ENCODE assay signal across 10 cellular contexts in genomic region chr22:44638966-44639739, GRCh38.
DNase-seq lines count a peak whose midpoint lies in the region; ATAC-seq and TF ChIP-seq lines count a peak whose summit lies in the region.
"Had no signal": no experiment of that assay in that cellular context is flagged by ENCODE, and none has a peak within 500 bp of the region (broad histone marks: within the 10 kb centered on the region; RNA-seq: fewer than 3 reads in every experiment).

No MANE protein-coding gene starts in this region.

- no peak overlapping the region for H3K18ac ChIP-seq in mesendoderm (ENCODE audit: low read length)

- CTCF ChIA-PET in activated CD4-positive, alpha-beta T cell treated with anti-CD3 and anti-CD28 coated beads, Interleukin-2, amount 10 ng/mL, durations not matched to agents 7 days and 5 days (lab: Charles Lee) = no interaction called here

- H3K36me3 Mint-ChIP-seq in activated CD4-positive, alpha-beta T cell treated with anti-CD3 and anti-CD28 coated beads, Interleukin-2, amount 10 ng/mL, durations not matched to agents 7 days and 5 days (ENCODE audit: low read depth) = no peaks in the 10 kb centered on the region

- H3K4me2 ChIP-seq in mesendoderm (ENCODE audit: low read length) = no peak overlapping the region

- WGBS in spleen, 5 donors = 69 to 79% (median 75%) methylated on average over 28 to 32 of the region's 32 CpGs
- WGBS in mesendoderm (ENCODE audit: extremely low coverage, insufficient coverage, low lambda C conversion rate) = no CpG with 5 or more reads among the region's 32 CpGs

- H3K4me1 ChIP-seq in spleen = peaks cover 0 to 16% (median 2%) of the 10 kb centered on the region in 6 donors
- H3K4me1 ChIP-seq in mesendoderm (ENCODE audit: control insufficient read depth, low read depth, low read length) = no peaks in the 10 kb centered on the region

- H3K79me1 ChIP-seq in mesendoderm (ENCODE audit: low read length) = no peaks in the 10 kb centered on the region

- no peak for TF ChIP-seq POLR2A in spleen (IDR thresholded peaks at IDR 0.05)

- H3K9me3 ChIP-seq in spleen = no peaks in the 10 kb centered on the region

- H2BK15ac ChIP-seq in mesendoderm (replicated peaks; ENCODE audit: low read depth) = no peak overlapping the region

- POLR2A ChIA-PET in activated CD4-positive, alpha-beta T cell treated with anti-CD3 and anti-CD28 coated beads, Interleukin-2, amount 10 ng/mL, durations not matched to agents 7 days and 5 days (lab: Charles Lee) = no interaction called here

- H3K27ac Mint-ChIP-seq in activated CD4-positive, alpha-beta T cell treated with anti-CD3 and anti-CD28 coated beads, Interleukin-2, amount 10 ng/mL, durations not matched to agents 7 days and 5 days = no peak overlapping the region
- H3K27ac Mint-ChIP-seq: T-helper 1 cell treated with Interleukin-12 subunit alpha and Interleukin-12 subunit beta and Interleukin-4 antibody, amounts not matched to agents 30 μg/mL and 1 μg/mL, for 36 hours had no signal

- no peak overlapping the region for H3K4me3 ChIP-seq in H7 (ENCODE audit: insufficient read depth, low read depth, low read length)
- no peak overlapping the region for H3K4me3 ChIP-seq in spleen
- no peak overlapping the region for H3K4me3 ChIP-seq in mesendoderm (ENCODE audit: low read length)

- H3K27me3 Mint-ChIP-seq in activated CD4-positive, alpha-beta T cell treated with anti-CD3 and anti-CD28 coated beads, Interleukin-2, amount 10 ng/mL, durations not matched to agents 7 days and 5 days = no peaks in the 10 kb centered on the region

- no peaks in the 10 kb centered on the region for H3K79me2 ChIP-seq in mesendoderm (ENCODE audit: control insufficient read depth, insufficient read depth, low read length)

- no peak overlapping the region for H3K27ac ChIP-seq in spleen
- H3K27ac ChIP-seq in mesendoderm (ENCODE audit: low read depth, low read length) = no peak overlapping the region

- DNase-seq in H7 (peak; percentile 44), dermis blood vessel endothelial cell (peak; percentile 35), islet precursor cell (peak; percentile 51), spleen (peak; percentile 54), mesendoderm (no peak)
- DNase-seq in activated CD4-positive, alpha-beta T cell treated with anti-CD3 and anti-CD28 coated beads, Interleukin-2, amount 10 ng/mL, durations not matched to agents 7 days and 5 days = no peak
- DNase-seq: NCI-H1105 treated with DMSO at 0.1 percent for 48 hours had no signal

- TF ChIP-seq CTCF in spleen (IDR thresholded peaks at IDR 0.05 in 8 of 11, conservative IDR thresholded peaks at IDR 0.05 in 3 of 11) = no peak

- no peak overlapping the region for H2BK120ac ChIP-seq in mesendoderm (ENCODE audit: low read depth, low read length)

- H3K56ac ChIP-seq in mesendoderm (ENCODE audit: low read length) = no peak overlapping the region

- H3K27me3 ChIP-seq in H7 (ENCODE audit: control insufficient read depth, insufficient read depth, low read length) (no peaks in the 10 kb centered on the region), spleen (replicated peaks in 1 of 7) (peaks cover 0 to 23% (median 0%) of the 10 kb centered on the region in 7 donors), mesendoderm (ENCODE audit: insufficient read depth, low read length, poor library complexity) (no peaks in the 10 kb centered on the region)

- no peak overlapping the region for H3K4me3 Mint-ChIP-seq in activated CD4-positive, alpha-beta T cell treated with anti-CD3 and anti-CD28 coated beads, Interleukin-2, amount 10 ng/mL, durations not matched to agents 7 days and 5 days
- H3K4me3 Mint-ChIP-seq: T-helper 1 cell treated with Interleukin-12 subunit alpha and Interleukin-12 subunit beta and Interleukin-4 antibody, amounts not matched to agents 30 μg/mL and 1 μg/mL, for 36 hours had no signal

- no peak overlapping the region for H3K9ac ChIP-seq in mesendoderm (ENCODE audit: low read length)

- intact Hi-C loops in spleen (cut with DNase I; ENCODE audit: low total_unique reads) = no loop called here

- no peak overlapping the region for H3K4ac ChIP-seq in mesendoderm (ENCODE audit: low read depth, low read length)

- no peak overlapping the region for H2AK5ac ChIP-seq in mesendoderm (ENCODE audit: low read length)

- no peaks in the 10 kb centered on the region for H3K4me1 Mint-ChIP-seq in activated CD4-positive, alpha-beta T cell treated with anti-CD3 and anti-CD28 coated beads, Interleukin-2, amount 10 ng/mL, durations not matched to agents 7 days and 5 days

- H4K8ac ChIP-seq in mesendoderm (ENCODE audit: low read depth, low read length) = no peak overlapping the region

- H3K23ac ChIP-seq in mesendoderm (ENCODE audit: low read length) = no peak overlapping the region

- H2BK5ac ChIP-seq in mesendoderm (ENCODE audit: low read length) = no peak overlapping the region

- no peaks in the 10 kb centered on the region for H3K9me3 Mint-ChIP-seq in activated CD4-positive, alpha-beta T cell treated with anti-CD3 and anti-CD28 coated beads, Interleukin-2, amount 10 ng/mL, durations not matched to agents 7 days and 5 days
- H3K9me3 Mint-ChIP-seq: T-helper 1 cell treated with Interleukin-12 subunit alpha and Interleukin-12 subunit beta and Interleukin-4 antibody, amounts not matched to agents 30 μg/mL and 1 μg/mL, for 36 hours had no signal

- no peak overlapping the region for H4K5ac ChIP-seq in mesendoderm (ENCODE audit: low read length)

- H3K36me3 ChIP-seq in H7 (replicated peaks; ENCODE audit: control insufficient read depth, insufficient read depth, low read length) (no peaks in the 10 kb centered on the region), spleen (no peaks in the 10 kb centered on the region), mesendoderm (ENCODE audit: control insufficient read depth, insufficient read depth, low read length) (no peaks in the 10 kb centered on the region)

- ATAC-seq in GM19395 (IDR thresholded peaks at IDR 0.05; ENCODE audit: unreplicated experiment) (no peak), HG03565 (IDR thresholded peaks at IDR 0.05; ENCODE audit: unreplicated experiment) (no peak)

Comparison
In these comparisons a context has a peak if more than half of its experiments do, and no peak if none do; other contexts are left out.
1. DNase-seq: peak in H7 (single experiment), dermis blood vessel endothelial cell (single experiment), islet precursor cell (single experiment) and spleen (single experiment); none in mesendoderm (single experiment) and activated CD4-positive, alpha-beta T cell treated with anti-CD3 and anti-CD28 coated beads, Interleukin-2, amount 10 ng/mL, durations not matched to agents 7 days and 5 days (single experiment).